ENCODE assay signal across 8 cellular contexts in the genomic region with DNA sequence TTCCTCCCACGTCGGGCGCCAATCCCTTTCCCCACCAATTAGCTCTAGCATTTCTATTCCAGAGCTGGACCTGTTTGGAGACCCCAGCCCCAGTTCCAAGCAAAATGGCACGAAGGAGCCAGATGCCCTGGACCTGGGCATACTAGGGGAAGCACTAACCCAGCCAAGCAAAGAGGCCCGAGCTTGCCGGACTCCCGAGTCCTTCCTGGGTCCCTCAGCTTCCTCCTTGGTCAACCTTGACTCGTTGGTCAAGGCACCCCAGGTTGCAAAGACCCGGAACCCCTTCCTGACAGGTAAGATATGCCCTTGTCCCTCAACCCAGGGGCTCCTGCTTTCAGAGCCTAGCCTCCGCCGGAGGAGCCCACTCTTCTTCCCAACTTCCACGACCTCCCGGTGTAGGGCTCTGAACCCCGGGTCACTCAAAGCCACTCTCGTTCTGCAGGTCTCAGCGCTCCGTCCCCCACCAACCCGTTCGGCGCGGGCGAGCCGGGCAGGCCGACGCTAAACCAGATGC. TPM values are rescaled to one million over a fixed set of nuclear protein-coding genes. Genes with fewer than 3 reads are reported as not detected.
A peak's percentile ranks its signal among the peaks of the same experiment; 100 is the strongest.
DNase-seq lines count a peak whose midpoint lies in the region; ATAC-seq and TF ChIP-seq lines count a peak whose summit lies in the region.

No MANE protein-coding gene starts in this region.

- TF ChIP-seq POLR2A in testis (IDR thresholded peaks at IDR 0.05) (no peak), erythroblast (IDR thresholded peaks at IDR 0.05; ENCODE audit: low read length) (no peak)

- H3K36me3 ChIP-seq in testis (ENCODE audit: low read depth, missing control alignments) = no peaks in the 10 kb centered on the region

- H3K36me3 Mint-ChIP-seq in T-helper 2 cell treated with Interferon-gamma antibody and Interleukin-4, amounts not matched to agents 5 μg/mL and 100 μg/mL, for 36 hours (ENCODE audit: low read depth) = no peaks in the 10 kb centered on the region
- no peaks in the 10 kb centered on the region for H3K36me3 Mint-ChIP-seq in activated naive CD8-positive, alpha-beta T cell

- no peaks in the 10 kb centered on the region for H3K9me3 Mint-ChIP-seq in T-helper 2 cell treated with Interferon-gamma antibody and Interleukin-4, amounts not matched to agents 5 μg/mL and 100 μg/mL, for 36 hours
- no peaks in the 10 kb centered on the region for H3K9me3 Mint-ChIP-seq in activated naive CD8-positive, alpha-beta T cell (ENCODE audit: low read depth)

- intact Hi-C loops in testis (cut with DNase I; ENCODE audit: low total_unique reads) = loop anchor here (5.0 kb wide), 1 partner anchor 59 kb away; no protein-coding TSS in a partner anchor

- H3K27me3 ChIP-seq in layer of hippocampus (ENCODE audit: control insufficient read depth, insufficient read depth, low read length) (no peaks in the 10 kb centered on the region), testis (no peaks in the 10 kb centered on the region)

- peaks cover 23% of the 10 kb centered on the region for H3K4me1 ChIP-seq in testis

- peak overlapping the region; percentile 56 to 71 for H3K4me3 ChIP-seq in testis

- peak overlapping the region; percentile 33 for H3K27ac Mint-ChIP-seq in T-helper 2 cell treated with Interferon-gamma antibody and Interleukin-4, amounts not matched to agents 5 μg/mL and 100 μg/mL, for 36 hours
- H3K27ac Mint-ChIP-seq in activated naive CD8-positive, alpha-beta T cell = no peak overlapping the region

- no peaks in the 10 kb centered on the region for H3K9me3 ChIP-seq in testis

- H3K27ac ChIP-seq in layer of hippocampus (ENCODE audit: low read depth, low read length) = peak overlapping the region; percentile 89
- H3K27ac ChIP-seq in testis = peak overlapping the region; percentile 76 to 87

- H3K27me3 Mint-ChIP-seq in T-helper 2 cell treated with Interferon-gamma antibody and Interleukin-4, amounts not matched to agents 5 μg/mL and 100 μg/mL, for 36 hours (ENCODE audit: low read depth) = peaks cover 15% of the 10 kb centered on the region
- peaks cover 3% of the 10 kb centered on the region for H3K27me3 Mint-ChIP-seq in activated naive CD8-positive, alpha-beta T cell

- no peak for ATAC-seq in HG02884 (IDR thresholded peaks at IDR 0.05; ENCODE audit: unreplicated experiment)

- DNase-seq in T-helper 2 cell treated with Interferon-gamma antibody and Interleukin-4, amounts not matched to agents 5 μg/mL and 100 μg/mL, for 36 hours (ENCODE audit: low spot score) = no peak
- DNase-seq in T-helper 2 cell (no peak), testis (peak; percentile 20), SIG-M5 (lab: John Stamatoyannopoulos, UW) (no peak), erythroblast (lab: John Stamatoyannopoulos, UW) (no peak)

- no peak for TF ChIP-seq CTCF in testis (IDR thresholded peaks at IDR 0.05)

- WGBS in testis, 2 donors = 22 to 37% methylated on average over 16 to 25 of the region's 25 CpGs

- peak overlapping the region; percentile 83 for H3K4me3 Mint-ChIP-seq in T-helper 2 cell treated with Interferon-gamma antibody and Interleukin-4, amounts not matched to agents 5 μg/mL and 100 μg/mL, for 36 hours
- peak overlapping the region; percentile 79 for H3K4me3 Mint-ChIP-seq in activated naive CD8-positive, alpha-beta T cell

- H3K4me1 Mint-ChIP-seq in T-helper 2 cell treated with Interferon-gamma antibody and Interleukin-4, amounts not matched to agents 5 μg/mL and 100 μg/mL, for 36 hours (ENCODE audit: low read depth) = peaks cover 11% of the 10 kb centered on the region
- peaks cover 13% of the 10 kb centered on the region for H3K4me1 Mint-ChIP-seq in activated naive CD8-positive, alpha-beta T cell (ENCODE audit: low read depth)

RNA-seq across cellular contexts. Expression of a gene that starts 5.5 kb away (rescaled TPM):
- 100 to 1,000 TPM; 207 to 338 TPM for total RNA-seq in testis
- 264 TPM for polyA plus RNA-seq in testis (ENCODE audit: insufficient read depth, low read depth, low replicate concordance)

RNA-seq across cellular contexts. Expression of a gene that starts 8.9 kb away (rescaled TPM):
- 1 to 10 TPM; 4.9 to 6.3 TPM for total RNA-seq in testis
- 6.3 TPM for polyA plus RNA-seq in testis (ENCODE audit: insufficient read depth, low read depth, low replicate concordance)

RNA-seq across cellular contexts. Expression of a gene that starts 19.1 kb away (rescaled TPM):
- 1 to 10 TPM; 1.3 to 1.7 TPM for total RNA-seq in testis
- polyA plus RNA-seq in testis (ENCODE audit: insufficient read depth, low read depth, low replicate concordance) = 1.7 TPM

RNA-seq across cellular contexts. Expression of a gene that starts 33.2 kb away (rescaled TPM):
- total RNA-seq in testis = 10 to 100 TPM; 75.9 to 91.7 TPM
- polyA plus RNA-seq in testis (ENCODE audit: insufficient read depth, low read depth, low replicate concordance) = 315 TPM
